16 cellular contexts compared by ENCODE assay signal in genomic region chr11:122723576-122723975, GRCh38.
DNase-seq lines count a peak whose midpoint lies in the region; ATAC-seq lines count a peak whose summit lies in the region.
"Had no signal": no experiment of that assay in that cellular context is flagged by ENCODE, and none has a peak within 500 bp of the region (broad histone marks: within the 10 kb centered on the region; RNA-seq: fewer than 3 reads in every experiment).

No MANE protein-coding gene starts in this region.

- peaks cover 9% of the 10 kb centered on the region for H3K36me3 Mint-ChIP-seq in activated naive CD4-positive, alpha-beta T cell treated with anti-CD3 and anti-CD28 coated beads, Interleukin-2, amount 10 ng/mL, durations not matched to agents 7 days and 5 days
- H3K36me3 Mint-ChIP-seq in natural killer cell treated with Interleukin-12 subunit alpha and Interleukin-12 subunit beta and Interleukin-15 and Interleukin-18, amount 100 ng/mL, for 72 hours = no peaks in the 10 kb centered on the region

- no peaks in the 10 kb centered on the region for H3K9me3 Mint-ChIP-seq in activated naive CD4-positive, alpha-beta T cell treated with anti-CD3 and anti-CD28 coated beads, Interleukin-2, amount 10 ng/mL, durations not matched to agents 7 days and 5 days
- no peaks in the 10 kb centered on the region for H3K9me3 Mint-ChIP-seq in natural killer cell treated with Interleukin-12 subunit alpha and Interleukin-12 subunit beta and Interleukin-15 and Interleukin-18, amount 100 ng/mL, for 72 hours

- H3K4me1 Mint-ChIP-seq in activated naive CD4-positive, alpha-beta T cell treated with anti-CD3 and anti-CD28 coated beads, Interleukin-2, amount 10 ng/mL, durations not matched to agents 7 days and 5 days = peaks cover 73% of the 10 kb centered on the region
- peaks cover 52 to 61% of the 10 kb centered on the region in 2 donors for H3K4me1 Mint-ChIP-seq in natural killer cell treated with Interleukin-12 subunit alpha and Interleukin-12 subunit beta and Interleukin-15 and Interleukin-18, amount 100 ng/mL, for 72 hours (ENCODE audit: low read depth in 2 of 2)

- CTCF ChIA-PET in activated naive CD4-positive, alpha-beta T cell treated with anti-CD3 and anti-CD28 coated beads, Interleukin-2, amount 10 ng/mL, durations not matched to agents 7 days and 5 days (lab: Charles Lee) = interaction anchor here (1.0 to 1.4 kb wide), 4 partner anchors 25 to 68 kb away, joined by 3 to 5 read pairs (median 4); no protein-coding TSS in a partner anchor

- peaks cover 10% of the 10 kb centered on the region for H3K27me3 Mint-ChIP-seq in activated naive CD4-positive, alpha-beta T cell treated with anti-CD3 and anti-CD28 coated beads, Interleukin-2, amount 10 ng/mL, durations not matched to agents 7 days and 5 days
- H3K27me3 Mint-ChIP-seq in natural killer cell treated with Interleukin-12 subunit alpha and Interleukin-12 subunit beta and Interleukin-15 and Interleukin-18, amount 100 ng/mL, for 72 hours = peaks cover 0 to 16% of the 10 kb centered on the region in 2 donors

- H3K27ac Mint-ChIP-seq in activated naive CD4-positive, alpha-beta T cell treated with anti-CD3 and anti-CD28 coated beads, Interleukin-2, amount 10 ng/mL, durations not matched to agents 7 days and 5 days = peak overlapping the region; percentile 64
- H3K27ac Mint-ChIP-seq in natural killer cell treated with Interleukin-12 subunit alpha and Interleukin-12 subunit beta and Interleukin-15 and Interleukin-18, amount 100 ng/mL, for 72 hours = no peak overlapping the region

- DNase-seq in EH (ENCODE audit: low read depth) (peak; percentile 65), MV-4-11 (lab: John Stamatoyannopoulos, UW) (peak; percentile 41), NCI-H446 (lab: John Stamatoyannopoulos, UW) (no peak), iPS-NIHi11 (ENCODE audit: low spot score) (no peak), SK-N-DZ (ENCODE audit: low spot score) (no peak)
- DNase-seq in activated naive CD4-positive, alpha-beta T cell treated with anti-CD3 and anti-CD28 coated beads, Interleukin-2, amount 10 ng/mL, durations not matched to agents 7 days and 5 days = peak; percentile 31
- DNase-seq in natural killer cell treated with Interleukin-12 subunit alpha and Interleukin-12 subunit beta and Interleukin-15 and Interleukin-18, amount 100 ng/mL, for 72 hours (ENCODE audit: low spot score) = no peak
- DNase-seq: activated gamma-delta T cell; Calu3; effector memory CD4-positive, alpha-beta T cell; head of caudate nucleus; lower lobe of right lung; NCI-H1105 treated with DMSO at 0.1 percent for 48 hours; psoas muscle; uterus had no signal

- peak; percentile 36 to 39 for ATAC-seq in natural killer cell treated with Interleukin-12 subunit alpha and Interleukin-12 subunit beta and Interleukin-15 and Interleukin-18, amount 100 ng/mL, for 72 hours
- ATAC-seq in GM21619 (IDR thresholded peaks at IDR 0.05; ENCODE audit: unreplicated experiment) = no peak
- ATAC-seq: lower lobe of right lung, psoas muscle had no signal

- H3K4me3 Mint-ChIP-seq in activated naive CD4-positive, alpha-beta T cell treated with anti-CD3 and anti-CD28 coated beads, Interleukin-2, amount 10 ng/mL, durations not matched to agents 7 days and 5 days = no peak overlapping the region
- H3K4me3 Mint-ChIP-seq in natural killer cell treated with Interleukin-12 subunit alpha and Interleukin-12 subunit beta and Interleukin-15 and Interleukin-18, amount 100 ng/mL, for 72 hours = peak overlapping the region; percentile 30

Comparison
In these comparisons a context has a peak if more than half of its experiments do, and no peak if none do; other contexts are left out.
1. DNase-seq: peak in EH (single experiment), MV-4-11 (single experiment) and activated naive CD4-positive, alpha-beta T cell treated with anti-CD3 and anti-CD28 coated beads, Interleukin-2, amount 10 ng/mL, durations not matched to agents 7 days and 5 days (single experiment); none in natural killer cell treated with Interleukin-12 subunit alpha and Interleukin-12 subunit beta and Interleukin-15 and Interleukin-18, amount 100 ng/mL, for 72 hours (single experiment), NCI-H446 (0 of 2), iPS-NIHi11 (single experiment) and SK-N-DZ (single experiment).